1 cellular context compared by ENCODE assay signal in the genomic region with DNA sequence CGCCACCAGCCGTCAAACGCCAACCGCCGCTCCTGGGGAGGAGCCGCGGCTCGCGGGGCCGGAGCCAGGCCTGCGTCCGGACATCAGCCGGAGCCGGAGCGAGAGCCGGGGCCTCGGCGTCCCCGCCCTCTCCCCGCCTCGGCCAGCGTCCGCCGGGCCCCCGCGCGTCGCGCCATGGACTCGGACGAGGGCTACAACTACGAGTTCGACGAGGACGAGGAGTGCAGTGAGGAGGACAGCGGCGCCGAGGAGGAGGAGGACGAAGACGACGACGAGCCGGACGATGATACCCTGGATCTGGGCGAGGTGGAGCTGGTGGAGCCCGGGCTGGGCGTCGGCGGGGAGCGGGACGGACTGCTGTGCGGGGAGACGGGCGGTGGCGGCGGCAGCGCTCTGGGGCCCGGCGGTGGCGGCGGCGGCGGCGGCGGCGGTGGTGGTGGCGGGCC.
TF ChIP-seq lines count a peak whose summit lies in the region.

No MANE protein-coding gene starts in this region.

TF ChIP-seq in HepG2, 621 proteins besides CTCF, POLR2A, EP300 and RAD21 (continued from another document):
- TF ChIP-seq ZBTB3 (CRISPR knock-in tag; IDR thresholded peaks at IDR 0.05; ENCODE audit: borderline replicate concordance, low read depth) (no peak), GTF2F1 (IDR thresholded peaks at IDR 0.05; ENCODE audit: low read length) (no peak), DPF2 (CRISPR knock-in tag; IDR thresholded peaks at IDR 0.05; ENCODE audit: borderline replicate concordance, low read depth) (0 out of 2 replicates have a peak, but pooled peaks have one; percentile 2), ZIK1 (CRISPR knock-in tag; IDR thresholded peaks at IDR 0.05; ENCODE audit: borderline replicate concordance, low read depth) (peak; percentile 1; the same call in 1 of the 2 replicates), FOXK1 (CRISPR knock-in tag; IDR thresholded peaks at IDR 0.05; ENCODE audit: borderline replicate concordance, low read depth) (no peak), PHF21A (CRISPR knock-in tag; IDR thresholded peaks at IDR 0.05) (no peak), ARNTL (CRISPR knock-in tag; IDR thresholded peaks at IDR 0.05) (no peak), ZNF644 (CRISPR knock-in tag; IDR thresholded peaks at IDR 0.05; ENCODE audit: low read depth) (no peak), ZFY (CRISPR knock-in tag; IDR thresholded peaks at IDR 0.05) (no peak), KDM5B (CRISPR knock-in tag; IDR thresholded peaks at IDR 0.05; ENCODE audit: borderline replicate concordance) (no peak; the same call in 1 of the 2 replicates), ZC3H13 (CRISPR knock-in tag; IDR thresholded peaks at IDR 0.05) (peak; percentile 66; the same call in 1 of the 2 replicates), ZSCAN12 (CRISPR knock-in tag; IDR thresholded peaks at IDR 0.05) (no peak), NCOA1 (CRISPR knock-in tag; IDR thresholded peaks at IDR 0.05) (no peak), RORA (CRISPR knock-in tag; IDR thresholded peaks at IDR 0.05) (no peak), ZFYVE20 (CRISPR knock-in tag; IDR thresholded peaks at IDR 0.05; ENCODE audit: borderline replicate concordance, low read depth) (no peak), TAF1 (CRISPR knock-in tag; IDR thresholded peaks at IDR 0.05) (no peak), THAP11 (CRISPR knock-in tag; IDR thresholded peaks at IDR 0.05) (no peak), ZNF589 (CRISPR knock-in tag; conservative IDR thresholded peaks at IDR 0.05) (peak; percentile 63; the same call in 1 of the 2 replicates), JUND (CRISPR knock-in tag; IDR thresholded peaks at IDR 0.05) (no peak; the same call in 1 of the 2 replicates), AGO2 (optimal IDR thresholded peaks at IDR 0.05; ENCODE audit: low read depth, low read length) (no peak), ZNF510 (CRISPR knock-in tag; IDR thresholded peaks at IDR 0.05; ENCODE audit: low read depth) (no peak), ZNF431 (CRISPR knock-in tag; IDR thresholded peaks at IDR 0.05; ENCODE audit: borderline replicate concordance, low read depth) (0 out of 2 replicates have a peak, but pooled peaks have one; percentile 5), ZNF18 (CRISPR knock-in tag; IDR thresholded peaks at IDR 0.05; ENCODE audit: insufficient replicate concordance) (no peak), RBFOX2 (IDR thresholded peaks at IDR 0.05; ENCODE audit: low read depth, low read length) (peak; percentile 84), ZNF225 (CRISPR knock-in tag; IDR thresholded peaks at IDR 0.05) (no peak), NONO (IDR thresholded peaks at IDR 0.05) (no peak), NONO (CRISPR knock-in tag; conservative IDR thresholded peaks at IDR 0.05) (0 out of 2 replicates have a peak, but pooled peaks have one; percentile 55), TSC22D2 (CRISPR knock-in tag; IDR thresholded peaks at IDR 0.05; ENCODE audit: borderline replicate concordance) (no peak), NR2F2 (IDR thresholded peaks at IDR 0.05; ENCODE audit: borderline replicate concordance, low read depth) (no peak), HNF4A (CRISPR knock-in tag; IDR thresholded peaks at IDR 0.05) (no peak), CENPBD1 (CRISPR knock-in tag; IDR thresholded peaks at IDR 0.05; ENCODE audit: borderline replicate concordance, low read depth) (no peak; the same call in 1 of the 2 replicates), TAF15 (IDR thresholded peaks at IDR 0.05; ENCODE audit: low read depth, low read length, poor library complexity, severe bottlenecking) (peak; percentile 5), U2AF2 (IDR thresholded peaks at IDR 0.05; ENCODE audit: low read depth, low read length) (no peak), KMT2B (CRISPR knock-in tag; IDR thresholded peaks at IDR 0.05) (no peak), BRCA1 (CRISPR knock-in tag; IDR thresholded peaks at IDR 0.05) (no peak), BRD4 (CRISPR knock-in tag; IDR thresholded peaks at IDR 0.05) (no peak), ZNF770 (CRISPR knock-in tag; IDR thresholded peaks at IDR 0.05) (peak; percentile 50; the same call in 1 of the 2 replicates), ZNF101 (CRISPR knock-in tag; IDR thresholded peaks at IDR 0.05; ENCODE audit: borderline replicate concordance, low read depth) (no peak), NCOA2 (CRISPR knock-in tag; IDR thresholded peaks at IDR 0.05) (no peak)
- TF ChIP-seq, protein P1, sequence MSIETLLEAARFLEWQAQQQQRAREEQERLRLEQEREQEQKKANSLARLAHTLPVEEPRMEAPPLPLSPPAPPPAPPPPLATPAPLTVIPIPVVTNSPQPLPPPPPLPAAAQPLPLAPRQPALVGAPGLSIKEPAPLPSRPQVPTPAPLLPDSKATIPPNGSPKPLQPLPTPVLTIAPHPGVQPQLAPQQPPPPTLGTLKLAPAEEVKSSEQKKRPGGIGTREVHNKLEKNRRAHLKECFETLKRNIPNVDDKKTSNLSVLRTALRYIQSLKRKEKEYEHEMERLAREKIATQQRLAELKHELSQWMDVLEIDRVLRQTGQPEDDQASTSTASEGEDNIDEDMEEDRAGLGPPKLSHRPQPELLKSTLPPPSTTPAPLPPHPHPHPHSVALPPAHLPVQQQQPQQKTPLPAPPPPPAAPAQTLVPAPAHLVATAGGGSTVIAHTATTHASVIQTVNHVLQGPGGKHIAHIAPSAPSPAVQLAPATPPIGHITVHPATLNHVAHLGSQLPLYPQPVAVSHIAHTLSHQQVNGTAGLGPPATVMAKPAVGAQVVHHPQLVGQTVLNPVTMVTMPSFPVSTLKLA (IDR thresholded peaks at IDR 0.05) = no peak
- TF ChIP-seq, protein P2, sequence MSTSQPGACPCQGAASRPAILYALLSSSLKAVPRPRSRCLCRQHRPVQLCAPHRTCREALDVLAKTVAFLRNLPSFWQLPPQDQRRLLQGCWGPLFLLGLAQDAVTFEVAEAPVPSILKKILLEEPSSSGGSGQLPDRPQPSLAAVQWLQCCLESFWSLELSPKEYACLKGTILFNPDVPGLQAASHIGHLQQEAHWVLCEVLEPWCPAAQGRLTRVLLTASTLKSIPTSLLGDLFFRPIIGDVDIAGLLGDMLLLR (CRISPR knock-in tag; IDR thresholded peaks at IDR 0.05) = no peak
- TF ChIP-seq, protein P3, sequence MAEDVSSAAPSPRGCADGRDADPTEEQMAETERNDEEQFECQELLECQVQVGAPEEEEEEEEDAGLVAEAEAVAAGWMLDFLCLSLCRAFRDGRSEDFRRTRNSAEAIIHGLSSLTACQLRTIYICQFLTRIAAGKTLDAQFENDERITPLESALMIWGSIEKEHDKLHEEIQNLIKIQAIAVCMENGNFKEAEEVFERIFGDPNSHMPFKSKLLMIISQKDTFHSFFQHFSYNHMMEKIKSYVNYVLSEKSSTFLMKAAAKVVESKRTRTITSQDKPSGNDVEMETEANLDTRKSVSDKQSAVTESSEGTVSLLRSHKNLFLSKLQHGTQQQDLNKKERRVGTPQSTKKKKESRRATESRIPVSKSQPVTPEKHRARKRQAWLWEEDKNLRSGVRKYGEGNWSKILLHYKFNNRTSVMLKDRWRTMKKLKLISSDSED (CRISPR knock-in tag; IDR thresholded peaks at IDR 0.05) = no peak
- TF ChIP-seq, protein P4, sequence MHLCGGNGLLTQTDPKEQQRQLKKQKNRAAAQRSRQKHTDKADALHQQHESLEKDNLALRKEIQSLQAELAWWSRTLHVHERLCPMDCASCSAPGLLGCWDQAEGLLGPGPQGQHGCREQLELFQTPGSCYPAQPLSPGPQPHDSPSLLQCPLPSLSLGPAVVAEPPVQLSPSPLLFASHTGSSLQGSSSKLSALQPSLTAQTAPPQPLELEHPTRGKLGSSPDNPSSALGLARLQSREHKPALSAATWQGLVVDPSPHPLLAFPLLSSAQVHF (CRISPR knock-in tag; IDR thresholded peaks at IDR 0.05) = peak; percentile 82
- TF ChIP-seq, protein P5, sequence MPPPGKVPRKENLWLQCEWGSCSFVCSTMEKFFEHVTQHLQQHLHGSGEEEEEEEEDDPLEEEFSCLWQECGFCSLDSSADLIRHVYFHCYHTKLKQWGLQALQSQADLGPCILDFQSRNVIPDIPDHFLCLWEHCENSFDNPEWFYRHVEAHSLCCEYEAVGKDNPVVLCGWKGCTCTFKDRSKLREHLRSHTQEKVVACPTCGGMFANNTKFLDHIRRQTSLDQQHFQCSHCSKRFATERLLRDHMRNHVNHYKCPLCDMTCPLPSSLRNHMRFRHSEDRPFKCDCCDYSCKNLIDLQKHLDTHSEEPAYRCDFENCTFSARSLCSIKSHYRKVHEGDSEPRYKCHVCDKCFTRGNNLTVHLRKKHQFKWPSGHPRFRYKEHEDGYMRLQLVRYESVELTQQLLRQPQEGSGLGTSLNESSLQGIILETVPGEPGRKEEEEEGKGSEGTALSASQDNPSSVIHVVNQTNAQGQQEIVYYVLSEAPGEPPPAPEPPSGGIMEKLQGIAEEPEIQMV (CRISPR knock-in tag; IDR thresholded peaks at IDR 0.05; ENCODE audit: low read depth) = peak; percentile 75; the same call in 1 of the 2 replicates
- TF ChIP-seq, protein P6, sequence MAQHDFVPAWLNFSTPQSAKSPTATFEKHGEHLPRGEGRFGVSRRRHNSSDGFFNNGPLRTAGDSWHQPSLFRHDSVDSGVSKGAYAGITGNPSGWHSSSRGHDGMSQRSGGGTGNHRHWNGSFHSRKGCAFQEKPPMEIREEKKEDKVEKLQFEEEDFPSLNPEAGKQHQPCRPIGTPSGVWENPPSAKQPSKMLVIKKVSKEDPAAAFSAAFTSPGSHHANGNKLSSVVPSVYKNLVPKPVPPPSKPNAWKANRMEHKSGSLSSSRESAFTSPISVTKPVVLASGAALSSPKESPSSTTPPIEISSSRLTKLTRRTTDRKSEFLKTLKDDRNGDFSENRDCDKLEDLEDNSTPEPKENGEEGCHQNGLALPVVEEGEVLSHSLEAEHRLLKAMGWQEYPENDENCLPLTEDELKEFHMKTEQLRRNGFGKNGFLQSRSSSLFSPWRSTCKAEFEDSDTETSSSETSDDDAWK (CRISPR knock-in tag; IDR thresholded peaks at IDR 0.05) = no peak
- TF ChIP-seq, protein P7, sequence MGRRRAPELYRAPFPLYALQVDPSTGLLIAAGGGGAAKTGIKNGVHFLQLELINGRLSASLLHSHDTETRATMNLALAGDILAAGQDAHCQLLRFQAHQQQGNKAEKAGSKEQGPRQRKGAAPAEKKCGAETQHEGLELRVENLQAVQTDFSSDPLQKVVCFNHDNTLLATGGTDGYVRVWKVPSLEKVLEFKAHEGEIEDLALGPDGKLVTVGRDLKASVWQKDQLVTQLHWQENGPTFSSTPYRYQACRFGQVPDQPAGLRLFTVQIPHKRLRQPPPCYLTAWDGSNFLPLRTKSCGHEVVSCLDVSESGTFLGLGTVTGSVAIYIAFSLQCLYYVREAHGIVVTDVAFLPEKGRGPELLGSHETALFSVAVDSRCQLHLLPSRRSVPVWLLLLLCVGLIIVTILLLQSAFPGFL (CRISPR knock-in tag; IDR thresholded peaks at IDR 0.05) = no peak
- TF ChIP-seq, protein P8, sequence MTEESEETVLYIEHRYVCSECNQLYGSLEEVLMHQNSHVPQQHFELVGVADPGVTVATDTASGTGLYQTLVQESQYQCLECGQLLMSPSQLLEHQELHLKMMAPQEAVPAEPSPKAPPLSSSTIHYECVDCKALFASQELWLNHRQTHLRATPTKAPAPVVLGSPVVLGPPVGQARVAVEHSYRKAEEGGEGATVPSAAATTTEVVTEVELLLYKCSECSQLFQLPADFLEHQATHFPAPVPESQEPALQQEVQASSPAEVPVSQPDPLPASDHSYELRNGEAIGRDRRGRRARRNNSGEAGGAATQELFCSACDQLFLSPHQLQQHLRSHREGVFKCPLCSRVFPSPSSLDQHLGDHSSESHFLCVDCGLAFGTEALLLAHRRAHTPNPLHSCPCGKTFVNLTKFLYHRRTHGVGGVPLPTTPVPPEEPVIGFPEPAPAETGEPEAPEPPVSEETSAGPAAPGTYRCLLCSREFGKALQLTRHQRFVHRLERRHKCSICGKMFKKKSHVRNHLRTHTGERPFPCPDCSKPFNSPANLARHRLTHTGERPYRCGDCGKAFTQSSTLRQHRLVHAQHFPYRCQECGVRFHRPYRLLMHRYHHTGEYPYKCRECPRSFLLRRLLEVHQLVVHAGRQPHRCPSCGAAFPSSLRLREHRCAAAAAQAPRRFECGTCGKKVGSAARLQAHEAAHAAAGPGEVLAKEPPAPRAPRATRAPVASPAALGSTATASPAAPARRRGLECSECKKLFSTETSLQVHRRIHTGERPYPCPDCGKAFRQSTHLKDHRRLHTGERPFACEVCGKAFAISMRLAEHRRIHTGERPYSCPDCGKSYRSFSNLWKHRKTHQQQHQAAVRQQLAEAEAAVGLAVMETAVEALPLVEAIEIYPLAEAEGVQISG (CRISPR knock-in tag; IDR thresholded peaks at IDR 0.05) = no peak
